8 cellular contexts compared by ENCODE assay signal in the genomic region with DNA sequence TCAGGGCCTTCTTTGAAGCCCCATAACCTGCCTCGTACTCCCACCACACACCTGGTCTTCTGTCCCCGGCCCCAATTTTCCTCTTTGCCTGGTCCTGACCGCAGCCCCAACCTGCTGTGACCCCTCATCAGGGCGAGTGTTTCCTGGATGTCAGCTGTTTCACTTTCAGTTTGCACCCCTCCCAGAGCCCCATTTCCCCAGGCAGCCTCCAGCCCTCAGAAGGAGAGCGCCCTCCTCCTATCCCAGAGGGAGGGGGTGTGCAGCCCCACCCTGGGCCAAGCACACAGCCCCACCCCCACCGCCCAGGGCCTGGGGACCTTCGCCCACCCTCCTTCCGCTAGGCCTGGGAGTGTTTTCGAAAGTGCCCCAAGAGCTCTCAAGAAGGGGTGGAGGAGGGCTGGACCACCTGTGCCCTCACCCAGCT. TPM values are rescaled to one million over a fixed set of nuclear protein-coding genes. Genes with fewer than 3 reads are reported as not detected.
DNase-seq lines count a peak whose midpoint lies in the region; ATAC-seq, FAIRE-seq and TF ChIP-seq lines count a peak whose summit lies in the region.

No MANE protein-coding gene starts in this region.

- WGBS in IMR-90 (ENCODE audit: extremely low coverage in 2 of 2, insufficient read length in 1 of 2), 2 experiments, result 74% methylated on average over 3 of the region's 9 CpGs; no CpG with 5 or more reads in 1 of the 2 experiments
- WGBS in HepG2 (ENCODE audit: low lambda C conversion rate), result 86% methylated on average over 9 of the region's 9 CpGs

- peaks cover 9% of the 10 kb centered on the region for H3K79me2 ChIP-seq in HepG2 (ENCODE audit: insufficient read depth, low read length)

- H3K27me3 ChIP-seq in IMR-90 (ENCODE audit: control insufficient read depth, insufficient read depth, low read length), result no peaks in the 10 kb centered on the region
- no peaks in the 10 kb centered on the region for H3K27me3 ChIP-seq in HepG2 (ENCODE audit: control insufficient read depth in 1 of 2, insufficient read depth in 2 of 2, low read length in 2 of 2)
- no peaks in the 10 kb centered on the region for H3K27me3 ChIP-seq in upper lobe of right lung

- H3K27me3 Mint-ChIP-seq in activated naive CD4-positive, alpha-beta T cell treated with anti-CD3 and anti-CD28 coated beads, Interleukin-2, amount 10 ng/mL, durations not matched to agents 7 days and 5 days, result no peaks in the 10 kb centered on the region

- peak overlapping the region; percentile 76; the same call in 1 of the 2 replicates for H3K27ac ChIP-seq in 22Rv1
- no peak overlapping the region for H3K27ac ChIP-seq in IMR-90 (ENCODE audit: insufficient read depth, low read length)
- H3K27ac ChIP-seq in HepG2 (ENCODE audit: extremely low read length, insufficient read depth, low read length), result no peak overlapping the region
- H3K27ac ChIP-seq in upper lobe of right lung, result peak overlapping the region; percentile 91

- no peak for TF ChIP-seq POLR2A in IMR-90 (IDR thresholded peaks at IDR 0.05; ENCODE audit: low read depth, low read length)
- no peak for TF ChIP-seq POLR2A in HepG2 (IDR thresholded peaks at IDR 0.05; ENCODE audit: insufficient read depth in 1 of 2, low read depth in 2 of 2, low read length in 2 of 2)

- CTCF ChIA-PET in IMR-90 (lab: Yijun Ruan, JAX), result no interaction called here
- CTCF ChIA-PET in activated naive CD4-positive, alpha-beta T cell treated with anti-CD3 and anti-CD28 coated beads, Interleukin-2, amount 10 ng/mL, durations not matched to agents 7 days and 5 days (lab: Charles Lee), result interaction anchor here (0.9 to 3.2 kb wide), 7 partner anchors 29 to 160 kb away, joined by 3 to 9 read pairs (median 6); a partner anchor contains a TSS
- CTCF ChIA-PET in HepG2 (lab: Yijun Ruan, JAX; ENCODE audit: low intra/inter-chr PET ratio, low total read pairs), result no interaction called here

- DNase-seq in IMR-90, result no peak
- DNase-seq in activated naive CD4-positive, alpha-beta T cell treated with anti-CD3 and anti-CD28 coated beads, Interleukin-2, amount 10 ng/mL, durations not matched to agents 7 days and 5 days, result peak; percentile 83
- DNase-seq in HepG2 (ENCODE audit: low spot score), result no peak
- no peak for DNase-seq in upper lobe of right lung
- no peak for DNase-seq in NCI-H69 (lab: John Stamatoyannopoulos, UW)

- H3K14ac ChIP-seq in IMR-90 (replicated peaks; ENCODE audit: low read depth, low read length), result no peak overlapping the region; the same call in 1 of the 2 replicates

- H2AFZ ChIP-seq in IMR-90 (replicated peaks; ENCODE audit: low read length, poor library complexity) (no peak overlapping the region), HepG2 (ENCODE audit: low read length) (no peak overlapping the region)

- no peak overlapping the region for H4K8ac ChIP-seq in IMR-90 (ENCODE audit: low read depth in 2 of 2, low read length in 2 of 2)

- no peak for FAIRE-seq in HepG2 (lab: Jason Lieb, UNC)

- H3K4me2 ChIP-seq in IMR-90 (ENCODE audit: low read depth, low read length) (peak overlapping the region; percentile 66; the same call in 1 of the 2 replicates), HepG2 (ENCODE audit: low read depth, low read length) (peak overlapping the region; percentile 90)

- TF ChIP-seq RAD21 in IMR-90 (IDR thresholded peaks at IDR 0.05; ENCODE audit: low read length), result no peak
- TF ChIP-seq RAD21 in HepG2 (CRISPR knock-in tag; IDR thresholded peaks at IDR 0.05), result no peak

- H3K4ac ChIP-seq in IMR-90 (ENCODE audit: low read depth, low read length), result no peak overlapping the region

- H3K9me1 ChIP-seq in IMR-90 (ENCODE audit: insufficient read depth, low read length), result peaks cover 6% of the 10 kb centered on the region; the same call in 1 of the 2 replicates

- TF ChIP-seq CTCF in 22Rv1 (IDR thresholded peaks at IDR 0.05), result no peak
- TF ChIP-seq CTCF in IMR-90 (conservative IDR thresholded peaks at IDR 0.05; ENCODE audit: low read depth, low read length), result no peak
- no peak for TF ChIP-seq CTCF in HepG2 (CRISPR knock-in tag; IDR thresholded peaks at IDR 0.05)
- no peak for TF ChIP-seq CTCF in upper lobe of right lung (IDR thresholded peaks at IDR 0.05)

- no peak overlapping the region for H2BK120ac ChIP-seq in IMR-90 (ENCODE audit: low read depth, low read length)

- H3K9me3 ChIP-seq in IMR-90 (ENCODE audit: control insufficient read depth, insufficient read depth, low read length) (no peaks in the 10 kb centered on the region), HepG2 (ENCODE audit: low read length) (no peaks in the 10 kb centered on the region), upper lobe of right lung (no peaks in the 10 kb centered on the region)

- H4K20me1 ChIP-seq in IMR-90 (ENCODE audit: insufficient read depth, low read length), result peaks cover 3% of the 10 kb centered on the region; the same call in 1 of the 2 replicates
- no peaks in the 10 kb centered on the region for H4K20me1 ChIP-seq in HepG2 (ENCODE audit: insufficient read depth, low read length)

- H3K36me3 ChIP-seq in IMR-90 (ENCODE audit: control insufficient read depth, insufficient read depth, low read length) (peaks cover 28% of the 10 kb centered on the region), HepG2 (replicated peaks in 1 of 2; ENCODE audit: control insufficient read depth in 1 of 2, insufficient read depth in 2 of 2, low read length in 2 of 2) (peaks cover 23 to 28% of the 10 kb centered on the region in 2 experiments; a peak in 4 of 5 replicates), upper lobe of right lung (peaks cover 37% of the 10 kb centered on the region)

- H3K23ac ChIP-seq in IMR-90 (ENCODE audit: low read depth, low read length), result no peak overlapping the region

- intact Hi-C loops in IMR-90 (cut with micrococcal nuclease), result no loop called here
- intact Hi-C loops in HepG2 (cut with micrococcal nuclease; ENCODE audit: unreplicated experiment), result no loop called here
- intact Hi-C loops in upper lobe of right lung (cut with DNase I), result no loop called here

- H3K27ac Mint-ChIP-seq in activated naive CD4-positive, alpha-beta T cell treated with anti-CD3 and anti-CD28 coated beads, Interleukin-2, amount 10 ng/mL, durations not matched to agents 7 days and 5 days, result peak overlapping the region; percentile 94

- no TSS peak for BruUV-seq in IMR-90 (replicated peaks; lab: Mats Ljungman, UMichigan)
- no TSS peak for BruUV-seq in HepG2 (replicated peaks; lab: Mats Ljungman, UMichigan)

- H3K9ac ChIP-seq in IMR-90 (ENCODE audit: low read depth, low read length) (no peak overlapping the region), HepG2 (ENCODE audit: insufficient read depth, low read depth, low read length) (peak overlapping the region; percentile 47; the same call in 1 of the 2 replicates)

- H2BK5ac ChIP-seq in IMR-90 (ENCODE audit: low read depth, low read length, poor library complexity, severe bottlenecking), result peak overlapping the region; percentile 28

- H3K56ac ChIP-seq in IMR-90 (ENCODE audit: extremely low read depth, insufficient read depth, low read length), result no peak overlapping the region

- peaks cover 54% of the 10 kb centered on the region for H3K4me1 Mint-ChIP-seq in activated naive CD4-positive, alpha-beta T cell treated with anti-CD3 and anti-CD28 coated beads, Interleukin-2, amount 10 ng/mL, durations not matched to agents 7 days and 5 days

- POLR2A ChIA-PET in IMR-90 (lab: Charles Lee; ENCODE audit: unreplicated experiment), result no interaction called here
- POLR2A ChIA-PET in HepG2 (lab: Yijun Ruan, JAX), result interaction anchor here (1.9 kb wide), 1 partner anchor 133 kb away, joined by 9 read pairs; a partner anchor contains a TSS

- no peak overlapping the region for H4K5ac ChIP-seq in IMR-90 (ENCODE audit: low read depth, low read length)

- H4K91ac ChIP-seq in IMR-90 (ENCODE audit: insufficient read depth, low read depth, low read length), result no peak overlapping the region

- no peak overlapping the region for H2BK15ac ChIP-seq in IMR-90 (ENCODE audit: low read depth, low read length)

- in situ Hi-C loops in IMR-90 (cut with MboI; ENCODE audit: low sequenced_read_pairs), result no loop called here
- in situ Hi-C loops in HepG2 (cut with HindIII; ENCODE audit: extremely low pct_ligation_motif_present, low pct_unique_long_range_greater_than_20kb), result no loop called here

- H3K4me1 ChIP-seq in IMR-90 (ENCODE audit: control insufficient read depth, insufficient read depth, low read length) (peaks cover 6% of the 10 kb centered on the region), HepG2 (ENCODE audit: insufficient read depth, low read length) (peaks cover 28% of the 10 kb centered on the region), upper lobe of right lung (peaks cover 13% of the 10 kb centered on the region)

- peak overlapping the region; percentile 85 for H2AK9ac ChIP-seq in IMR-90 (replicated peaks; ENCODE audit: low read depth, low read length, poor library complexity)

- ATAC-seq in IMR-90 (ENCODE audit: low read depth) (no peak), HepG2 (no peak), upper lobe of right lung (peak; percentile 1), GM21526 (IDR thresholded peaks at IDR 0.05; ENCODE audit: low FRiP score, unreplicated experiment) (no peak), HG03571 (IDR thresholded peaks at IDR 0.05; ENCODE audit: unreplicated experiment) (no peak)

- H3K4me3 Mint-ChIP-seq in activated naive CD4-positive, alpha-beta T cell treated with anti-CD3 and anti-CD28 coated beads, Interleukin-2, amount 10 ng/mL, durations not matched to agents 7 days and 5 days, result peak overlapping the region; percentile 94

- H3K4me3 ChIP-seq in IMR-90 (ENCODE audit: insufficient read depth, low read depth, low read length) (no peak overlapping the region), HepG2 (replicated peaks in 1 of 3; ENCODE audit: insufficient read depth in 1 of 3, low read depth in 2 of 3, low read length in 3 of 3) (peak overlapping the region in 2 of 3 experiments; percentile 83 to 91; a peak in 3 of 6 replicates), upper lobe of right lung (peak overlapping the region; percentile 94)

- H3K79me1 ChIP-seq in IMR-90 (ENCODE audit: low read depth in 1 of 2, low read length in 2 of 2), result peaks cover 11 to 38% of the 10 kb centered on the region in 2 experiments

- no peak overlapping the region for H3K18ac ChIP-seq in IMR-90 (ENCODE audit: low read depth, low read length)

- peaks cover 40% of the 10 kb centered on the region for H3K36me3 Mint-ChIP-seq in activated naive CD4-positive, alpha-beta T cell treated with anti-CD3 and anti-CD28 coated beads, Interleukin-2, amount 10 ng/mL, durations not matched to agents 7 days and 5 days

- dilution Hi-C loops in IMR-90 (cut with HindIII; ENCODE audit: low sequenced_read_pairs, unreplicated experiment), result no loop called here

- no peak overlapping the region; the same call in 1 of the 2 replicates for H2AK5ac ChIP-seq in IMR-90 (ENCODE audit: low read depth, low read length)

- no peaks in the 10 kb centered on the region for H3K9me3 Mint-ChIP-seq in activated naive CD4-positive, alpha-beta T cell treated with anti-CD3 and anti-CD28 coated beads, Interleukin-2, amount 10 ng/mL, durations not matched to agents 7 days and 5 days

- no peak overlapping the region for H2BK20ac ChIP-seq in IMR-90 (ENCODE audit: low read depth, low read length)

- TF ChIP-seq EP300 in HepG2 (IDR thresholded peaks at IDR 0.05; ENCODE audit: low read depth in 2 of 2, low read length in 2 of 2) (no peak), HepG2 (CRISPR knock-in tag; IDR thresholded peaks at IDR 0.05; ENCODE audit: borderline replicate concordance) (no peak)

RNA-seq across cellular contexts. Expression of a gene that starts 1.5 kb away (rescaled TPM):
- total RNA-seq in IMR-90 (2012; rRNA removed), result 12.0 and 12.5 TPM in 2 replicates
- 18.2 and 19.0 TPM in 2 replicates for polyA plus RNA-seq in IMR-90 (2012; rRNA removed)
- 10.5 and 18.3 TPM in 2 replicates for polyA plus RNA-seq in IMR-90 (2012; cell fraction: cytosol; rRNA removed)
- polyA plus RNA-seq in IMR-90 (2012; cell fraction: nucleus; rRNA removed; ENCODE audit: low replicate concordance), result 14.4 and 24.2 TPM in 2 replicates
- total RNA-seq in HepG2 (2016; rRNA removed; fragmentation: Illumina TruSeq; extraction: Trizol), result 23.8 and 25.9 TPM in 2 replicates
- 16.2 and 22.7 TPM in 2 replicates for total RNA-seq in HepG2 (2016; cell fraction: cytosol; rRNA removed; fragmentation: Illumina TruSeq; extraction: Trizol; ENCODE audit: low read depth)
- total RNA-seq in HepG2 (2016; cell fraction: insoluble cytoplasmic fraction; rRNA removed; fragmentation: Illumina TruSeq; extraction: Trizol), result 24.2 and 26.8 TPM in 2 replicates
- 40.6 and 46.1 TPM in 2 replicates for total RNA-seq in HepG2 (2016; cell fraction: membrane; rRNA removed; fragmentation: Illumina TruSeq; extraction: Trizol)
- total RNA-seq in HepG2 (2016; cell fraction: nucleus; rRNA removed; fragmentation: Illumina TruSeq; extraction: Trizol), result 11.2 and 14.0 TPM in 2 replicates
- polyA plus RNA-seq in HepG2 (2011; rRNA removed), result 15.0 and 22.2 TPM in 2 replicates
- polyA plus RNA-seq in HepG2 (2011; cell fraction: cytosol; rRNA removed), result 19.9 and 23.5 TPM in 2 replicates
- polyA plus RNA-seq in HepG2 (2011; cell fraction: nucleus; rRNA removed), result 13.5 and 15.1 TPM in 2 replicates
- polyA plus RNA-seq in HepG2 (2012), result 10.2 and 16.3 TPM in 2 replicates
- polyA plus RNA-seq in HepG2 (2016; cell fraction: cytosol; fragmentation: Illumina TruSeq; extraction: Trizol; ENCODE audit: low read depth), result 21.1 and 27.3 TPM in 2 replicates
- polyA plus RNA-seq in HepG2 (2016; cell fraction: insoluble cytoplasmic fraction; fragmentation: Illumina TruSeq; extraction: Trizol; ENCODE audit: low read depth), result 25.7 and 28.6 TPM in 2 replicates
- 36.0 and 39.7 TPM in 2 replicates for polyA plus RNA-seq in HepG2 (2016; cell fraction: membrane; fragmentation: Illumina TruSeq; extraction: Trizol; ENCODE audit: low read depth)
- 24.6 and 25.1 TPM in 2 replicates for polyA plus RNA-seq in HepG2 (2016; cell fraction: nucleus; fragmentation: Illumina TruSeq; extraction: Trizol; ENCODE audit: insufficient read depth, low read depth)
- polyA minus RNA-seq in HepG2 (2011; rRNA and poly(A)+ RNA removed; ENCODE audit: low replicate concordance), result 38.8 and 50.3 TPM in 2 replicates
- 14.0 and 16.7 TPM in 2 replicates for polyA minus RNA-seq in HepG2 (2011; cell fraction: cytosol; rRNA and poly(A)+ RNA removed)
- 7.6 and 8.2 TPM in 2 replicates for polyA minus RNA-seq in HepG2 (2011; cell fraction: nucleus; rRNA and poly(A)+ RNA removed)
- 19.1 TPM for total RNA-seq in upper lobe of right lung

RNA-seq across cellular contexts. Expression of a gene that starts 42.5 kb away (rescaled TPM):
- total RNA-seq in IMR-90 (2012; rRNA removed) (1.6 and 1.7 TPM in 2 replicates), HepG2 (2016; rRNA removed; fragmentation: Illumina TruSeq; extraction: Trizol) (3.4 and 3.8 TPM in 2 replicates), upper lobe of right lung (111 TPM)
- polyA plus RNA-seq in IMR-90 (2012; rRNA removed) (3.7 and 4.1 TPM in 2 replicates), HepG2 (2011; rRNA removed) (21.4 and 27.4 TPM in 2 replicates)
- 1.3 and 3.6 TPM in 2 replicates for polyA plus RNA-seq in IMR-90 (2012; cell fraction: cytosol; rRNA removed)
- 20.9 and 27.8 TPM in 2 replicates for polyA plus RNA-seq in IMR-90 (2012; cell fraction: nucleus; rRNA removed; ENCODE audit: low replicate concordance)
- 0.30 and 0.44 TPM in 2 replicates for total RNA-seq in HepG2 (2016; cell fraction: cytosol; rRNA removed; fragmentation: Illumina TruSeq; extraction: Trizol; ENCODE audit: low read depth)
- 2.6 and 4.1 TPM in 2 replicates for total RNA-seq in HepG2 (2016; cell fraction: insoluble cytoplasmic fraction; rRNA removed; fragmentation: Illumina TruSeq; extraction: Trizol)
- total RNA-seq in HepG2 (2016; cell fraction: membrane; rRNA removed; fragmentation: Illumina TruSeq; extraction: Trizol), result 1.5 and 1.7 TPM in 2 replicates
- 5.0 and 5.8 TPM in 2 replicates for total RNA-seq in HepG2 (2016; cell fraction: nucleus; rRNA removed; fragmentation: Illumina TruSeq; extraction: Trizol)
- 11.6 and 15.9 TPM in 2 replicates for polyA plus RNA-seq in HepG2 (2011; cell fraction: cytosol; rRNA removed)
- polyA plus RNA-seq in HepG2 (2011; cell fraction: nucleus; rRNA removed), result 175 and 242 TPM in 2 replicates
- 10.0 and 18.8 TPM in 2 replicates for polyA plus RNA-seq in HepG2 (2012)
- polyA plus RNA-seq in HepG2 (2016; cell fraction: cytosol; fragmentation: Illumina TruSeq; extraction: Trizol; ENCODE audit: low read depth), result 0.20 and 0.24 TPM in 2 replicates
- polyA plus RNA-seq in HepG2 (2016; cell fraction: insoluble cytoplasmic fraction; fragmentation: Illumina TruSeq; extraction: Trizol; ENCODE audit: low read depth), result 1.6 and 2.3 TPM in 2 replicates
- polyA plus RNA-seq in HepG2 (2016; cell fraction: membrane; fragmentation: Illumina TruSeq; extraction: Trizol; ENCODE audit: low read depth), result 0.54 and 0.78 TPM in 2 replicates
- polyA plus RNA-seq in HepG2 (2016; cell fraction: nucleus; fragmentation: Illumina TruSeq; extraction: Trizol; ENCODE audit: insufficient read depth, low read depth), result 11.8 and 13.7 TPM in 2 replicates
- 47.0 and 79.8 TPM in 2 replicates for polyA minus RNA-seq in HepG2 (2011; rRNA and poly(A)+ RNA removed; ENCODE audit: low replicate concordance)
- 20.4 and 20.8 TPM in 2 replicates for polyA minus RNA-seq in HepG2 (2011; cell fraction: cytosol; rRNA and poly(A)+ RNA removed)
- polyA minus RNA-seq in HepG2 (2011; cell fraction: nucleus; rRNA and poly(A)+ RNA removed), result 36.2 and 39.1 TPM in 2 replicates

Comparison
In these comparisons a context has a peak if more than half of its experiments do, and no peak if none do; other contexts are left out.
1. H3K27ac ChIP-seq: peak in 22Rv1 (single experiment) and upper lobe of right lung (single experiment); none in IMR-90 (single experiment) and HepG2 (single experiment).
2. RNA of a gene that starts 42.5 kb away (total RNA-seq): 111 TPM in upper lobe of right lung (single experiment); 0.30 to 5.8 TPM in HepG2 and 1.6 to 1.7 TPM in IMR-90; every median in the first group is over 10 times any median in the second.